Comparison of ENCODE assay signal across 8 cellular contexts in the genomic region with DNA sequence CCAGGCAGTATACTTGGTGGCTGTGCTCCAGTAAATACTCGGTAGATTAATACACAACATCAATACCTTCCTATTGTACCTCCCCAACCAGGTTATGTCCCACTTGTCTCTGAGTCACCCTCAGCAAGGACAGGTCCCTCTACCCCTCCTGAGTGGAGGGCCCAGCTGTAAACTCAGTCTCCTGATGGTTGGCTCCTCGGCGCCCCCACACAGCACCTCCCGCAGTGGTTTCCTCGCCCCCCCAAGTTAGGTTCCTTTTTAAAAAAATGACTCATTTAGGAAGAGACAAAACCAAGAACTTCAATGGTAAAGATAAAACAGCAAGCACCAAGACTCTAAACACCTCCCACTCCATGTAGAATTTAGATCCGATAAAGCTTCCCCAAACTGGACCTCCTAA.
DNase-seq lines count a peak whose midpoint lies in the region; ATAC-seq and TF ChIP-seq lines count a peak whose summit lies in the region.

No MANE protein-coding gene starts in this region.

- ATAC-seq in CD4-positive, CD25-positive, alpha-beta regulatory T cell (ENCODE audit: low read depth in 2 of 2), result peak; percentile 40 to 42
- ATAC-seq in HG03432 (IDR thresholded peaks at IDR 0.05; ENCODE audit: unreplicated experiment), result peak; percentile 25
- ATAC-seq in natural killer cell, result peak in 2 of 3 donors; percentile 52 to 81
- no peak for ATAC-seq in HG03025 (IDR thresholded peaks at IDR 0.05; ENCODE audit: low FRiP score, unreplicated experiment)

- no peaks in the 10 kb centered on the region for H3K9me3 Mint-ChIP-seq in CD4-positive, CD25-positive, alpha-beta regulatory T cell
- H3K9me3 Mint-ChIP-seq in natural killer cell (peaks cover 0 to 2% of the 10 kb centered on the region in 2 donors), osteocyte (ENCODE audit: unreplicated experiment) (no peaks in the 10 kb centered on the region)

- H3K36me3 ChIP-seq in CD4-positive, CD25-positive, alpha-beta regulatory T cell (ENCODE audit: control insufficient read depth, insufficient read depth, low read length), result no peaks in the 10 kb centered on the region
- H3K36me3 ChIP-seq in MG63, result no peaks in the 10 kb centered on the region

- no peaks in the 10 kb centered on the region for H3K9me3 ChIP-seq in CD4-positive, CD25-positive, alpha-beta regulatory T cell (ENCODE audit: control insufficient read depth in 2 of 2, low read length in 2 of 2)
- no peaks in the 10 kb centered on the region for H3K9me3 ChIP-seq in MG63

- H3K27ac Mint-ChIP-seq in CD4-positive, CD25-positive, alpha-beta regulatory T cell, result peak overlapping the region; percentile 93 to 99 (median 96)
- peak overlapping the region; percentile 90 for H3K27ac Mint-ChIP-seq in natural killer cell
- no peak overlapping the region for H3K27ac Mint-ChIP-seq in osteocyte (ENCODE audit: unreplicated experiment)

- H3K27ac ChIP-seq in CD4-positive, CD25-positive, alpha-beta regulatory T cell (ENCODE audit: insufficient read depth, low read length, poor library complexity, severe bottlenecking), result peak overlapping the region; percentile 75

- peaks cover 27% of the 10 kb centered on the region for H3K36me3 Mint-ChIP-seq in CD4-positive, CD25-positive, alpha-beta regulatory T cell
- no peaks in the 10 kb centered on the region for H3K36me3 Mint-ChIP-seq in natural killer cell
- H3K36me3 Mint-ChIP-seq in osteocyte (ENCODE audit: unreplicated experiment), result peaks cover 4% of the 10 kb centered on the region

- peak overlapping the region; percentile 71 to 83 (median 78) for H3K4me3 Mint-ChIP-seq in CD4-positive, CD25-positive, alpha-beta regulatory T cell
- H3K4me3 Mint-ChIP-seq in natural killer cell (peak overlapping the region; percentile 81), osteocyte (ENCODE audit: unreplicated experiment) (no peak overlapping the region)

- H3K4me3 ChIP-seq in CD4-positive, CD25-positive, alpha-beta regulatory T cell (ENCODE audit: low read depth, low read length), result peak overlapping the region; percentile 65
- H3K4me3 ChIP-seq in MG63, result no peak overlapping the region

- peaks cover 60% of the 10 kb centered on the region for H3K4me1 ChIP-seq in CD4-positive, CD25-positive, alpha-beta regulatory T cell (ENCODE audit: control insufficient read depth, insufficient read depth, low read length, poor library complexity, severe bottlenecking)

- H3K27me3 ChIP-seq in CD4-positive, CD25-positive, alpha-beta regulatory T cell (ENCODE audit: control insufficient read depth, insufficient read depth, low read length), result no peaks in the 10 kb centered on the region
- H3K27me3 ChIP-seq in MG63, result no peaks in the 10 kb centered on the region

- no peaks in the 10 kb centered on the region for H3K27me3 Mint-ChIP-seq in CD4-positive, CD25-positive, alpha-beta regulatory T cell
- no peaks in the 10 kb centered on the region for H3K27me3 Mint-ChIP-seq in natural killer cell (ENCODE audit: low read depth in 2 of 2)
- H3K27me3 Mint-ChIP-seq in osteocyte (ENCODE audit: unreplicated experiment), result no peaks in the 10 kb centered on the region

- peaks cover 33 to 93% (median 63%) of the 10 kb centered on the region in 4 donors for H3K4me1 Mint-ChIP-seq in CD4-positive, CD25-positive, alpha-beta regulatory T cell
- H3K4me1 Mint-ChIP-seq in natural killer cell (peaks cover 73 to 85% of the 10 kb centered on the region in 2 donors), osteocyte (ENCODE audit: unreplicated experiment) (peaks cover 12% of the 10 kb centered on the region)

- TF ChIP-seq CTCF in natural killer cell (IDR thresholded peaks at IDR 0.05), result no peak
- TF ChIP-seq CTCF in osteocyte (IDR thresholded peaks at IDR 0.05), result no peak

- intact Hi-C loops in natural killer cell (cut with micrococcal nuclease), result loop anchor here (2.0 kb wide), 1 partner anchor 23 kb away; no protein-coding TSS in a partner anchor

- DNase-seq in CD4-positive, CD25-positive, alpha-beta regulatory T cell, result peak in 2 of 3 donors; percentile 32 to 41
- DNase-seq in activated CD8-positive, alpha-beta memory T cell treated with anti-CD3 and anti-CD28 coated beads, Interleukin-2, amount 50 U/mL, for 1 hour (ENCODE audit: extremely low read depth), result peak; percentile 52
- DNase-seq in natural killer cell (peak; percentile 29), MG63 (no peak), osteocyte (ENCODE audit: extremely low spot score, unreplicated experiment) (no peak), dedifferentiated amniotic fluid mesenchymal stem cell (ENCODE audit: extremely low spot score) (no peak)

Comparison
In these comparisons a context has a peak if more than half of its experiments do, and no peak if none do; other contexts are left out.
1. DNase-seq: peak in CD4-positive, CD25-positive, alpha-beta regulatory T cell (2 of 3), activated CD8-positive, alpha-beta memory T cell treated with anti-CD3 and anti-CD28 coated beads, Interleukin-2, amount 50 U/mL, for 1 hour (single experiment) and natural killer cell (single experiment); none in MG63 (single experiment), osteocyte (single experiment) and dedifferentiated amniotic fluid mesenchymal stem cell (single experiment).